8 cellular contexts compared by ENCODE assay signal in genomic region chr7:77247206-77247850, GRCh38. TPM values are rescaled to one million over a fixed set of nuclear protein-coding genes. Genes with fewer than 3 reads are reported as not detected.
DNase-seq lines count a peak whose midpoint lies in the region; ATAC-seq, FAIRE-seq and TF ChIP-seq lines count a peak whose summit lies in the region.

No MANE protein-coding gene starts in this region.

- no peak overlapping the region for H3K27ac Mint-ChIP-seq in immature natural killer cell

- no peak for TF ChIP-seq POLR2A in GM12891 (IDR thresholded peaks at IDR 0.05; ENCODE audit: low read depth, low read length)

- H3K36me3 Mint-ChIP-seq in immature natural killer cell = peaks cover 0 to 15% (median 6%) of the 10 kb centered on the region in 3 donors

- no peak overlapping the region for H3K4me3 Mint-ChIP-seq in immature natural killer cell

- ATAC-seq in HG02884 (IDR thresholded peaks at IDR 0.05; ENCODE audit: unreplicated experiment) = peak; percentile 75
- no peak for ATAC-seq in HG03097 (IDR thresholded peaks at IDR 0.05; ENCODE audit: low FRiP score, unreplicated experiment)

- FAIRE-seq in GM12891 (lab: Jason Lieb, UNC) = peak; percentile 89

- peaks cover 7 to 9% of the 10 kb centered on the region in 2 donors for H3K4me1 Mint-ChIP-seq in immature natural killer cell

- no peak for DNase-seq in GM12891 (ENCODE audit: insufficient read length, low spot score)
- DNase-seq in NCI-H2081 treated with DMSO at 0.1 percent for 48 hours (lab: John Stamatoyannopoulos, UW) = peak; percentile 77
- DNase-seq in T1000 (lab: John Stamatoyannopoulos, UW) = peak; percentile 27
- peak; percentile 77 for DNase-seq in astrocyte of the hippocampus (ENCODE audit: low read depth, low spot score)
- peak; percentile 73 to 79 (median 73) for DNase-seq in immature natural killer cell
- peak; percentile 70 to 90 for DNase-seq in stimulated activated CD4-positive, alpha-beta T cell treated with anti-CD3 and anti-CD28 coated beads, Interleukin-1b, Interleukin-23, amount 100 ng/mL, for 1 hour (ENCODE audit: low read depth in 2 of 2)

- H3K9me3 Mint-ChIP-seq in immature natural killer cell = no peaks in the 10 kb centered on the region

- H3K27me3 Mint-ChIP-seq in immature natural killer cell (ENCODE audit: low read depth in 3 of 3) = peaks cover 0 to 3% (median 0%) of the 10 kb centered on the region in 3 donors

TF ChIP-seq in GM12891, 5 proteins besides CTCF, POLR2A, EP300 and RAD21:
- TF ChIP-seq SPI1 (IDR thresholded peaks at IDR 0.05; ENCODE audit: low read depth, low read length) (no peak), PAX5 (IDR thresholded peaks at IDR 0.05; ENCODE audit: insufficient read depth, low read length, severe bottlenecking) (no peak), POU2F2 (IDR thresholded peaks at IDR 0.05; ENCODE audit: low read depth, low read length) (peak; percentile 22; the same call in 1 of the 2 replicates), POLR2AphosphoS5 (IDR thresholded peaks at IDR 0.05; ENCODE audit: low read depth, low read length) (no peak), TAF1 (IDR thresholded peaks at IDR 0.05; ENCODE audit: low read depth, low read length) (no peak)

RNA-seq across cellular contexts. Expression of gene FGL2, which starts 47.7 kb away (rescaled TPM):
- polyA plus RNA-seq in GM12891 (2012; ENCODE audit: low read depth, missing spikeins) = 6.5 TPM
- polyA plus RNA-seq in immature natural killer cell = 10 to 100 TPM; 32.2 to 59.4 (median 37.9) TPM
